In genomic region chr3:73516656-73517055, GRCh38 we compare ENCODE assay signal across 16 cellular contexts.
DNase-seq lines count a peak whose midpoint lies in the region; TF ChIP-seq lines count a peak whose summit lies in the region.
"Had no signal": no experiment of that assay in that cellular context is flagged by ENCODE, and none has a peak within 500 bp of the region (broad histone marks: within the 10 kb centered on the region; RNA-seq: fewer than 3 reads in every experiment).

No MANE protein-coding gene starts in this region.

- no peak for TF ChIP-seq POLR2A in uterus (IDR thresholded peaks at IDR 0.05)

- H3K27me3 ChIP-seq in esophagus (ENCODE audit: control insufficient read depth in 1 of 2, insufficient read depth in 2 of 2, low read length in 2 of 2) = no peaks in the 10 kb centered on the region
- no peaks in the 10 kb centered on the region for H3K27me3 ChIP-seq in mucosa of rectum (ENCODE audit: control insufficient read depth in 2 of 2, insufficient read depth in 2 of 2, low read length in 2 of 2)
- H3K27me3 ChIP-seq in uterus = no peaks in the 10 kb centered on the region
- H3K27me3 ChIP-seq: Peyer's patch, tibial nerve had no signal

- H3K9ac ChIP-seq in mucosa of rectum (ENCODE audit: low read depth in 1 of 2, low read length in 2 of 2) = no peak overlapping the region

- intact Hi-C loops in uterus (cut with DNase I; ENCODE audit: low total_unique reads) = loop anchor here (5.0 kb wide), 1 partner anchor 316 kb away; no protein-coding TSS in a partner anchor

- H3K4me1 ChIP-seq in esophagus (ENCODE audit: control insufficient read depth in 2 of 2, insufficient read depth in 2 of 2, low read length in 1 of 2) (peaks cover 0 to 20% of the 10 kb centered on the region in 2 donors), mucosa of rectum (ENCODE audit: control insufficient read depth in 2 of 2, insufficient read depth in 2 of 2, low read length in 2 of 2) (peaks cover 26 to 28% of the 10 kb centered on the region in 2 donors), uterus (peaks cover 12 to 17% of the 10 kb centered on the region in 2 donors)

- H3K4me3 ChIP-seq in esophagus (ENCODE audit: low read depth in 1 of 2, low read length in 2 of 2) = no peak overlapping the region
- no peak overlapping the region for H3K4me3 ChIP-seq in mucosa of rectum (ENCODE audit: low read length in 2 of 2)
- H3K4me3 ChIP-seq in uterus = no peak overlapping the region
- H3K4me3 ChIP-seq: Peyer's patch, tibial nerve had no signal

- H3K36me3 ChIP-seq in esophagus (ENCODE audit: control insufficient read depth in 2 of 2, insufficient read depth in 2 of 2, low read length in 1 of 2) = no peaks in the 10 kb centered on the region
- no peaks in the 10 kb centered on the region for H3K36me3 ChIP-seq in mucosa of rectum (ENCODE audit: control insufficient read depth in 2 of 2, insufficient read depth in 2 of 2, low read length in 2 of 2)
- H3K36me3 ChIP-seq in uterus = no peaks in the 10 kb centered on the region
- H3K36me3 ChIP-seq: Peyer's patch, tibial nerve had no signal

- H3K27ac ChIP-seq in esophagus (ENCODE audit: low read depth in 2 of 2, low read length in 1 of 2) (peak overlapping the region; percentile 5 to 71), mucosa of rectum (ENCODE audit: low read depth in 2 of 2, low read length in 2 of 2) (peak overlapping the region; percentile 4 to 18), uterus (peak overlapping the region; percentile 77 to 93)

- no peaks in the 10 kb centered on the region for H3K9me3 ChIP-seq in esophagus (ENCODE audit: control insufficient read depth in 2 of 2, insufficient read depth in 1 of 2, low read depth in 1 of 2, low read length in 1 of 2)
- no peaks in the 10 kb centered on the region for H3K9me3 ChIP-seq in mucosa of rectum (ENCODE audit: control insufficient read depth in 2 of 2, low read length in 2 of 2)
- H3K9me3 ChIP-seq in uterus = no peaks in the 10 kb centered on the region
- H3K9me3 ChIP-seq: Peyer's patch, tibial nerve had no signal

- peak; percentile 7 for DNase-seq in NCI-H345 (lab: John Stamatoyannopoulos, UW)
- DNase-seq in NCI-H345 treated with DMSO at 0.1 percent for 48 hours (lab: John Stamatoyannopoulos, UW; ENCODE audit: unreplicated experiment) = no peak
- peak in 1 of 2 donors; percentile 83 for DNase-seq in uterus
- DNase-seq in Ammon's horn (ENCODE audit: low spot score) = no peak
- DNase-seq in midbrain (lab: John Stamatoyannopoulos, UW) = no peak
- DNase-seq in HK-2 (ENCODE audit: unreplicated experiment) = no peak
- DNase-seq: activated CD4-positive, CD25-positive, alpha-beta regulatory T cell; activated gamma-delta T cell treated with Interleukin-2 at 50 U/mL for 16 hours; effector CD4-positive, alpha-beta T cell; foreskin fibroblast; NCI-H1048; NCI-H524 treated with DMSO at 0.1 percent for 48 hours had no signal

- TF ChIP-seq CTCF in uterus (IDR thresholded peaks at IDR 0.05) = no peak

- WGBS in esophagus, 2 donors = 26 to 33% methylated on average over 5 of the region's 5 CpGs

Comparison
In these comparisons a context has a peak if more than half of its experiments do, and no peak if none do; other contexts are left out.
1. H3K27ac ChIP-seq: peak in every context shown above with its lines; median percentile 85 in uterus; 38 in esophagus; 11 in mucosa of rectum.